23 cellular contexts compared by ENCODE assay signal in genomic region chr7:120924837-120925236, GRCh38.
"Had no signal": no experiment of that assay in that cellular context is flagged by ENCODE, and none has a peak within 500 bp of the region (broad histone marks: within the 10 kb centered on the region; RNA-seq: fewer than 3 reads in every experiment).

No MANE protein-coding gene starts in this region.

- H3K36me3 ChIP-seq: colonic mucosa, esophagus squamous epithelium, gastroesophageal sphincter, heart left ventricle, left lung, lower lobe of right lung had no signal

- H3K4me3 ChIP-seq: colonic mucosa, esophagus squamous epithelium, gastroesophageal sphincter, heart left ventricle, hepatocyte, left lung, lower lobe of right lung, mucosa of descending colon had no signal

- H3K4me2 ChIP-seq: hepatocyte had no signal

- H3K9me3 ChIP-seq: colonic mucosa, esophagus squamous epithelium, gastroesophageal sphincter, heart left ventricle, left lung, lower lobe of right lung, mucosa of descending colon had no signal

- H3K27me3 ChIP-seq: colonic mucosa, esophagus squamous epithelium, gastroesophageal sphincter, heart left ventricle, hepatocyte, left lung had no signal

- H3K79me2 ChIP-seq: hepatocyte had no signal

- H3K4me1 ChIP-seq: colonic mucosa, esophagus squamous epithelium, gastroesophageal sphincter, heart left ventricle, left lung, lower lobe of right lung had no signal

- ATAC-seq: effector memory CD8-positive, alpha-beta T cell; esophagus mucosa; gastroesophageal sphincter; left lung; left ventricle myocardium superior; lower lobe of right lung; mucosa of descending colon had no signal

- H3K27ac ChIP-seq: colonic mucosa, epithelial cell of prostate, esophagus squamous epithelium, gastroesophageal sphincter, heart left ventricle, hepatocyte, left lung, lower lobe of right lung had no signal

- H2AFZ ChIP-seq: hepatocyte had no signal

- FAIRE-seq: endometrium, frontal cortex, islet of Langerhans, keratinocyte had no signal

- DNase-seq: colonic mucosa; cortex of kidney; effector CD8-positive, alpha-beta T cell; effector memory CD8-positive, alpha-beta T cell; endodermal cell; erythroblast; esophagus squamous epithelium; foreskin fibroblast; left cardiac atrium; left ventricle myocardium superior; lower lobe of right lung; mucosa of descending colon; naive B cell had no signal
